In genomic region chr21:36060159-36060921, GRCh38 we compare ENCODE assay signal across 8 cellular contexts. TPM values are rescaled to one million over a fixed set of nuclear protein-coding genes. Genes with fewer than 3 reads are reported as not detected.
DNase-seq lines count a peak whose midpoint lies in the region; ATAC-seq, FAIRE-seq and TF ChIP-seq lines count a peak whose summit lies in the region.

A gene with protein sequence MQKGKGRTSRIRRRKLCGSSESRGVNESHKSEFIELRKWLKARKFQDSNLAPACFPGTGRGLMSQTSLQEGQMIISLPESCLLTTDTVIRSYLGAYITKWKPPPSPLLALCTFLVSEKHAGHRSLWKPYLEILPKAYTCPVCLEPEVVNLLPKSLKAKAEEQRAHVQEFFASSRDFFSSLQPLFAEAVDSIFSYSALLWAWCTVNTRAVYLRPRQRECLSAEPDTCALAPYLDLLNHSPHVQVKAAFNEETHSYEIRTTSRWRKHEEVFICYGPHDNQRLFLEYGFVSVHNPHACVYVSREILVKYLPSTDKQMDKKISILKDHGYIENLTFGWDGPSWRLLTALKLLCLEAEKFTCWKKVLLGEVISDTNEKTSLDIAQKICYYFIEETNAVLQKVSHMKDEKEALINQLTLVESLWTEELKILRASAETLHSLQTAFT (minus strand): TSS chr21:36060526. CDS start chr21:36058888, 1,638 bp downstream.

- H3K36me3 Mint-ChIP-seq in T-cell: peaks cover 31% of the 10 kb centered on the region

- H3K4me3 Mint-ChIP-seq in T-cell: peak within 1 kb of the TSS; percentile 79 to 96 (median 93)

- peak; percentile 94 for DNase-seq in GM12891 (ENCODE audit: insufficient read length, low spot score)
- DNase-seq in NCI-H1436 treated with DMSO at 0.1 percent for 48 hours (lab: John Stamatoyannopoulos, UW): peak; percentile 58
- peak; percentile 79 to 93 (median 88) for DNase-seq in T-cell
- peak; percentile 90 to 95 for DNase-seq in heart right ventricle
- DNase-seq in posterior vena cava (ENCODE audit: low spot score): peak; percentile 98
- peak; percentile 97 for DNase-seq in upper lobe of right lung

- peaks cover 10 to 30% (median 20%) of the 10 kb centered on the region in 3 donors for H3K4me1 Mint-ChIP-seq in T-cell

- H3K9me3 ChIP-seq in heart right ventricle: no peaks in the 10 kb centered on the region
- no peaks in the 10 kb centered on the region for H3K9me3 ChIP-seq in upper lobe of right lung

- intact Hi-C loops in heart right ventricle (cut with DNase I): loop anchor here in 3 of 10 donors (2.0 to 5.0 kb wide), 2 partner anchors 47 to 52 kb away; no protein-coding TSS in a partner anchor
- intact Hi-C loops in posterior vena cava (cut with DNase I): no loop called here
- intact Hi-C loops in upper lobe of right lung (cut with DNase I): no loop called here

- 0% methylated on average over 54 to 57 of the region's 57 CpGs for WGBS in adipose tissue, 3 donors
- 0 to 1% methylated on average over 57 of the region's 57 CpGs for WGBS in heart right ventricle, 2 donors

- no peaks in the 10 kb centered on the region for H3K9me3 Mint-ChIP-seq in T-cell

- H3K4me1 ChIP-seq in heart right ventricle: peaks cover 0 to 37% (median 16%) of the 10 kb centered on the region in 9 donors
- H3K4me1 ChIP-seq in upper lobe of right lung: peaks cover 8% of the 10 kb centered on the region

- ATAC-seq in HG02840 (IDR thresholded peaks at IDR 0.05; ENCODE audit: low FRiP score, unreplicated experiment): peak; percentile 94
- ATAC-seq in T-cell (replicated peaks in 1 of 4): peak; percentile 91 to 92 (median 92)
- ATAC-seq in heart right ventricle: peak; percentile 94 to 99 (median 97)
- ATAC-seq in upper lobe of right lung: peak; percentile 96

- TF ChIP-seq POLR2A in GM12891 (IDR thresholded peaks at IDR 0.05; ENCODE audit: low read depth, low read length): peak; percentile 88

- H3K27ac ChIP-seq in adipose tissue (ENCODE audit: low read depth, low read length): peak within 1 kb of the TSS; percentile 40
- H3K27ac ChIP-seq in heart right ventricle: peak within 1 kb of the TSS; percentile 91 to 100 (median 94)
- peak within 1 kb of the TSS; percentile 98 for H3K27ac ChIP-seq in upper lobe of right lung

- FAIRE-seq in GM12891 (lab: Jason Lieb, UNC): peak; percentile 99

- CTCF ChIA-PET in T-cell (lab: Charles Lee): interaction anchor here (0.6 to 2.8 kb wide), 3 partner anchors 10 to 1366 kb away, joined by 6 to 13 read pairs (median 10); partner anchors contain the start of gene CBR1 (in 1 of the 2)

- no peaks in the 10 kb centered on the region for H3K27me3 ChIP-seq in heart right ventricle
- no peaks in the 10 kb centered on the region for H3K27me3 ChIP-seq in upper lobe of right lung

- peak within 1 kb of the TSS; percentile 98 for H3K27ac Mint-ChIP-seq in T-cell

- peaks cover 0 to 33% (median 18%) of the 10 kb centered on the region in 9 donors for H3K36me3 ChIP-seq in heart right ventricle
- H3K36me3 ChIP-seq in upper lobe of right lung: peaks cover 30% of the 10 kb centered on the region

- POLR2A ChIA-PET in T-cell (lab: Charles Lee): interaction anchor here in 1 of 2 donors (0.6 kb wide), 2 partner anchors 54 to 260 kb away, joined by 7 to 12 read pairs; partner anchors contain the start of gene MORC3

- H3K27me3 Mint-ChIP-seq in T-cell: no peaks in the 10 kb centered on the region

- H3K4me3 ChIP-seq in heart right ventricle: peak within 1 kb of the TSS; percentile 50 to 97 (median 74)
- peak within 1 kb of the TSS; percentile 70 for H3K4me3 ChIP-seq in upper lobe of right lung

- TF ChIP-seq CTCF in heart right ventricle (IDR thresholded peaks at IDR 0.05) (no peak), upper lobe of right lung (IDR thresholded peaks at IDR 0.05) (no peak)

TF ChIP-seq in GM12891, 5 proteins besides CTCF, POLR2A, EP300 and RAD21:
- TF ChIP-seq POU2F2 (IDR thresholded peaks at IDR 0.05; ENCODE audit: low read depth, low read length) (no peak), TAF1 (IDR thresholded peaks at IDR 0.05; ENCODE audit: low read depth, low read length) (no peak; the same call in none of the 2 replicates), POLR2AphosphoS5 (IDR thresholded peaks at IDR 0.05; ENCODE audit: low read depth, low read length) (peak; percentile 88), PAX5 (IDR thresholded peaks at IDR 0.05; ENCODE audit: insufficient read depth, low read length, severe bottlenecking) (no peak), SPI1 (IDR thresholded peaks at IDR 0.05; ENCODE audit: low read depth, low read length) (0 out of 2 replicates have a peak, but pooled peaks have one; percentile 4)
TF ChIP-seq in GM12891: peak in this region for 2.

RNA-seq across cellular contexts. Expression of the gene that starts here (rescaled TPM):
- 4.9 TPM for polyA plus RNA-seq in GM12891 (2012; ENCODE audit: low read depth, missing spikeins)
- total RNA-seq in T-cell (10 to 100 TPM; 16.5 to 36.4 (median 30.3) TPM), heart right ventricle (10 to 100 TPM in 7 of 10 donors, 1 to 10 TPM in 3; 7.8 to 13.1 (median 10.9) TPM), posterior vena cava (10 to 100 TPM; 11.9 to 12.9 TPM), upper lobe of right lung (19.0 TPM)
- polyA plus RNA-seq in adipose tissue (1 to 10 TPM; 5.3 to 8.4 (median 6.7) TPM), heart right ventricle (10 to 100 TPM in 1 of 2 donors, 1 to 10 TPM in 1; 6.7 to 10.2 TPM)

Comparison
In these comparisons a context has a peak if more than half of its experiments do, and no peak if none do; other contexts are left out.
1. Peak in every context shown above with its lines: DNase-seq, ATAC-seq, H3K4me3 ChIP-seq and H3K27ac ChIP-seq.
2. H3K27ac ChIP-seq: peak in every context shown above with its lines; median percentile 98 in upper lobe of right lung; 94 in heart right ventricle; 40 in adipose tissue.